ENCODE assay signal across 10 cellular contexts in the genomic region with DNA sequence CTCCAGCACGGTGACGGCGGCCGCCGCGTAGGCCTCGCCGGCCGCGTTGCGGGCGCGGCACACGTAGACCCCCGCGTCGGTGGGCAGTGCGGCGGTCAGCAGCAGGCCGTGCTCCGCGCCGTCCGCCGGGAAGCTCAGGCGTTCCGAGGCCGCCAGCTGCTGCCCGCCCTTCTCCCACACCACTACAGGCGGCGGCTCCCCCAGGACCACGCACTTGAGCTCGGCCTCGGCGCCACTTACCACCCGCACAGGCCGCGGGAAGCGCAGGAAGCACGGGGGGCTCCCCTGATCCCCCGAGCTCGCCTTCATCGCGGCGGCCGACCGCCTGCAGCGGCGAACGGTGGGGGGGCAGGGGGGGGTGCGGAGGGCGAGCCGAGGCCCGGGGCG. TPM values are rescaled to one million over a fixed set of nuclear protein-coding genes. Genes with fewer than 3 reads are reported as not detected.
DNase-seq lines count a peak whose midpoint lies in the region; ATAC-seq, FAIRE-seq and TF ChIP-seq lines count a peak whose summit lies in the region.
"Had no signal": no experiment of that assay in that cellular context is flagged by ENCODE, and none has a peak within 500 bp of the region (broad histone marks: within the 10 kb centered on the region; RNA-seq: fewer than 3 reads in every experiment).

No MANE protein-coding gene starts in this region.

- no peak overlapping the region; the same call in 1 of the 2 replicates for H2BK15ac ChIP-seq in H1 (ENCODE audit: low read length)

- H3K27ac ChIP-seq in A549 (peak overlapping the region; percentile 82 to 95), HUES64 (ENCODE audit: low read depth, low read length) (peak overlapping the region; percentile 23; the same call in 1 of the 2 replicates), H1 (ENCODE audit: low read depth, low read length) (peak overlapping the region; percentile 42; the same call in 1 of the 2 replicates)

- no peaks in the 10 kb centered on the region for H3K27me3 Mint-ChIP-seq in mesothelial cell of epicardium (ENCODE audit: low read depth)

- H4K20me1 ChIP-seq in H1 (replicated peaks in 1 of 2; ENCODE audit: control insufficient read depth in 1 of 2, insufficient read depth in 2 of 2, low read length in 2 of 2): no peaks in the 10 kb centered on the region

- H4K91ac ChIP-seq in H1 (replicated peaks; ENCODE audit: insufficient read length, low read length): peak overlapping the region; percentile 93

- no peak overlapping the region for H2BK120ac ChIP-seq in H1 (replicated peaks; ENCODE audit: low read depth, low read length)

- TF ChIP-seq POLR2A in A549 (IDR thresholded peaks at IDR 0.05; ENCODE audit: low read length): no peak
- TF ChIP-seq POLR2A in H1 (IDR thresholded peaks at IDR 0.05; ENCODE audit: control extremely low read depth in 1 of 2, low read depth in 2 of 2, low read length in 2 of 2): 0 out of 3 replicates have a peak, but pooled peaks of 1 of the 2 experiments have one; percentile 4

- 0 out of 2 replicates have a peak overlapping the region, but pooled peaks have one; percentile 71 for H2BK5ac ChIP-seq in H1 (ENCODE audit: low read depth, low read length)

- H3K4me3 Mint-ChIP-seq in mesothelial cell of epicardium: peak overlapping the region; percentile 63

- peak overlapping the region; percentile 96 for H3K18ac ChIP-seq in H1 (ENCODE audit: extremely low read depth, low read length)

- H2AFZ ChIP-seq in H1 (ENCODE audit: low read length): no peak overlapping the region

- peak overlapping the region; percentile 59 for H3K4ac ChIP-seq in H1 (replicated peaks; ENCODE audit: insufficient read length, low read depth, low read length)

- no peak for TF ChIP-seq CTCF in A549 (IDR thresholded peaks at IDR 0.05)
- TF ChIP-seq CTCF in H1 (IDR thresholded peaks at IDR 0.05; ENCODE audit: control extremely low read depth in 1 of 3, insufficient read depth in 1 of 3, low read depth in 1 of 3, low read length in 3 of 3): no peak
- TF ChIP-seq CTCF in mesothelial cell of epicardium (IDR thresholded peaks at IDR 0.05; ENCODE audit: unreplicated experiment): no peak

- H3K4me2 ChIP-seq in A549: peak overlapping the region; percentile 72
- peak overlapping the region; percentile 67 to 79 for H3K4me2 ChIP-seq in H1 (ENCODE audit: insufficient read depth in 1 of 2, low read depth in 2 of 2, low read length in 2 of 2)

- H3K23me2 ChIP-seq in H1 (ENCODE audit: low read depth, low read length): peaks cover 10% of the 10 kb centered on the region; the same call in 1 of the 2 replicates

- no peak overlapping the region for H2AK5ac ChIP-seq in H1 (ENCODE audit: low read depth, low read length)

- peak overlapping the region; percentile 93 for H3K56ac ChIP-seq in H1 (replicated peaks; ENCODE audit: insufficient read length, low read depth, low read length)

- H3K4me3 ChIP-seq in A549: peak overlapping the region; percentile 92
- peak overlapping the region; percentile 78 for H3K4me3 ChIP-seq in HUES64 (ENCODE audit: low read length)
- H3K4me3 ChIP-seq in H1 (ENCODE audit: extremely low read depth in 1 of 4, insufficient read depth in 2 of 4, low read depth in 3 of 4, low read length in 4 of 4): peak overlapping the region; percentile 45 to 74 (median 58)

- CTCF ChIA-PET in A549 (lab: Yijun Ruan, JAX) (interaction anchor here (0.7 to 7.5 kb wide), 12 partner anchors 9 to 118 kb away, joined by 3 to 50 read pairs (median 4); no protein-coding TSS in a partner anchor), H1 (lab: Charles Lee; ENCODE audit: partially characterized antibody) (interaction anchor here (0.7 to 2.9 kb wide), 18 partner anchors 11 to 119 kb away, joined by 3 to 34 read pairs (median 4); a partner anchor contains a TSS)

- H4K8ac ChIP-seq in H1 (ENCODE audit: extremely low read depth, insufficient read depth, low read length): peak overlapping the region; percentile 64

- TF ChIP-seq RAD21 in A549 (conservative IDR thresholded peaks at IDR 0.05 in 1 of 2, IDR thresholded peaks at IDR 0.05 in 1 of 2): no peak
- no peak for TF ChIP-seq RAD21 in H1 (IDR thresholded peaks at IDR 0.05 in 1 of 2, conservative IDR thresholded peaks at IDR 0.05 in 1 of 2; ENCODE audit: low read depth in 2 of 2, low read length in 2 of 2)

- H3K14ac ChIP-seq in H1 (ENCODE audit: insufficient read length): no peak overlapping the region

- POLR2A ChIA-PET in A549 (lab: Yijun Ruan, JAX) (interaction anchor here (0.7 to 2.5 kb wide), 5 partner anchors 10 to 72 kb away, joined by 3 to 19 read pairs (median 4); a partner anchor contains a TSS), H1 (lab: Charles Lee; ENCODE audit: partially characterized antibody) (interaction anchor here (0.9 to 18.6 kb wide), 11 partner anchors 10 to 58 kb away, joined by 3 to 293 read pairs (median 6); a partner anchor contains a TSS)

- H3K27me3 ChIP-seq in HUES64 (ENCODE audit: insufficient read depth, low read length) (peaks cover 13% of the 10 kb centered on the region), H1 (replicated peaks in 1 of 4; ENCODE audit: control insufficient read depth in 3 of 4, extremely low read depth in 1 of 4, insufficient read depth in 3 of 4, low read length in 3 of 4) (peaks cover 0 to 2% (median 0%) of the 10 kb centered on the region in 4 experiments; a peak in 1 of 7 replicates)

- peak overlapping the region; percentile 39; the same call in 1 of the 2 replicates for H2BK12ac ChIP-seq in H1 (ENCODE audit: low read depth, low read length)

- H2BK20ac ChIP-seq in H1 (ENCODE audit: low read length): no peak overlapping the region

- no peak overlapping the region for H3K23ac ChIP-seq in H1 (ENCODE audit: insufficient read length)

- WGBS in A549 (ENCODE audit: missing lambda C conversion rate): no CpG with 5 or more reads among the region's 55 CpGs
- WGBS in HUES64: under 1% methylated on average over 38 of the region's 55 CpGs
- WGBS in H1 (ENCODE audit: extremely low coverage in 1 of 2, insufficient coverage in 1 of 2, insufficient read length in 1 of 2, insufficient replicate concordance in 2 of 2, low coverage in 1 of 2, low lambda C conversion rate in 2 of 2, missing lambda C conversion rate in 1 of 2), 2 experiments: 2% methylated on average over 37 of the region's 55 CpGs; no CpG with 5 or more reads in 1 of the 2 experiments

- H3K9me3 ChIP-seq in A549 (no peaks in the 10 kb centered on the region), HUES64 (ENCODE audit: insufficient read depth, low read depth, low read length) (no peaks in the 10 kb centered on the region), H1 (ENCODE audit: insufficient read depth in 2 of 2, low read depth in 1 of 2, low read length in 1 of 2) (peaks cover 0 to 8% of the 10 kb centered on the region in 2 experiments; a peak in 1 of 4 replicates)

- ATAC-seq in A549 (peak; percentile 20 to 47; a peak in 5 of 6 replicates), GM18517 (IDR thresholded peaks at IDR 0.05; ENCODE audit: unreplicated experiment) (no peak), HG03139 (IDR thresholded peaks at IDR 0.05; ENCODE audit: unreplicated experiment) (no peak), GM21423 (IDR thresholded peaks at IDR 0.05; ENCODE audit: unreplicated experiment) (no peak)

- peak overlapping the region; percentile 30 for H4K5ac ChIP-seq in H1 (ENCODE audit: insufficient read length, low read depth, low read length)

- H3K36me3 ChIP-seq in HUES64 (ENCODE audit: insufficient read depth, low read length): peaks cover 26% of the 10 kb centered on the region
- peaks cover 0 to 29% (median 7%) of the 10 kb centered on the region in 4 experiments; a peak in 4 of 8 replicates for H3K36me3 ChIP-seq in H1 (ENCODE audit: control insufficient read depth in 2 of 4, insufficient read depth in 4 of 4, low read length in 3 of 4)

- FAIRE-seq in A549 (lab: Jason Lieb, UNC) (no peak), H1 (lab: Jason Lieb, UNC) (no peak)
- FAIRE-seq: islet of Langerhans had no signal

- peaks cover 0 to 7% of the 10 kb centered on the region in 2 experiments; a peak in 2 of 4 replicates for H3K79me2 ChIP-seq in H1 (ENCODE audit: control insufficient read depth in 1 of 2, insufficient read depth in 2 of 2, low read length in 2 of 2)

- H3K4me1 Mint-ChIP-seq in mesothelial cell of epicardium: peaks cover 26% of the 10 kb centered on the region

- TF ChIP-seq EP300 in A549 (IDR thresholded peaks at IDR 0.05) (no peak), H1 (IDR thresholded peaks at IDR 0.05; ENCODE audit: borderline replicate concordance in 1 of 2, low read depth in 2 of 2, low read length in 2 of 2) (no peak)

- DNase-seq in A549 (ENCODE audit: low read depth in 1 of 2, low spot score in 1 of 2) (no peak), H1 (ENCODE audit: low read depth in 1 of 2, low spot score in 2 of 2) (no peak), mesothelial cell of epicardium (ENCODE audit: low spot score in 2 of 2, unreplicated experiment in 2 of 2) (no peak)
- no peak for DNase-seq in activated CD4-positive, alpha-beta T cell treated with anti-CD3 and anti-CD28 coated beads, Interleukin-2, amount 50 U/mL, for 1 hour
- DNase-seq: NK-92 treated with Interleukin-12 subunit alpha and Interleukin-12 subunit beta, amount 100 ng/mL, for 24 hours had no signal

- peak overlapping the region; percentile 84 for H3K9ac ChIP-seq in HUES64 (ENCODE audit: low read depth, low read length)
- peak overlapping the region; percentile 41 to 86 (median 64); a peak in 5 of 7 replicates for H3K9ac ChIP-seq in H1 (replicated peaks in 1 of 4; ENCODE audit: extremely low read depth in 1 of 4, low read depth in 3 of 4, low read length in 3 of 4)

- H3K4me1 ChIP-seq in A549 (peaks cover 14% of the 10 kb centered on the region), HUES64 (ENCODE audit: insufficient read depth, low read length) (peaks cover 25% of the 10 kb centered on the region), H1 (replicated peaks in 1 of 4; ENCODE audit: control insufficient read depth in 3 of 4, insufficient read depth in 4 of 4, low read length in 3 of 4) (peaks cover 0 to 35% (median 26%) of the 10 kb centered on the region in 4 experiments; a peak in 6 of 7 replicates)

- peaks cover 15% of the 10 kb centered on the region for H3K36me3 Mint-ChIP-seq in mesothelial cell of epicardium

- no peaks in the 10 kb centered on the region for H3K79me1 ChIP-seq in H1 (ENCODE audit: low read depth, low read length)

- no peaks in the 10 kb centered on the region for H3K9me3 Mint-ChIP-seq in mesothelial cell of epicardium

- no peak overlapping the region for H3K27ac Mint-ChIP-seq in mesothelial cell of epicardium

RNA-seq across cellular contexts. Expression of a gene that starts 0.4 kb away (rescaled TPM):
- polyA plus RNA-seq in A549 (2011; rRNA removed): 14.4 and 15.6 TPM in 2 replicates
- 24.0 and 25.3 TPM in 2 replicates for polyA plus RNA-seq in A549 (2012; cell fraction: cytosol; rRNA removed)
- polyA plus RNA-seq in A549 (2012; cell fraction: nucleus; rRNA removed): 77.0 and 87.1 TPM in 2 replicates
- polyA plus RNA-seq in A549 (2017; fragmentation: RNase III; extraction: RNeasy Plus Mini Kit Qiagen cat#74134 plus additional on column Dnase treatment): 22.2 to 33.8 TPM (median 31.8 TPM) in 3 replicates
- polyA minus RNA-seq in A549 (2011; rRNA and poly(A)+ RNA removed): 24.1 and 32.6 TPM in 2 replicates
- 56.3 TPM for polyA plus RNA-seq in HUES64 (2013, experiment 1 of 2)
- 65.5 TPM for polyA plus RNA-seq in HUES64 (2013, experiment 2 of 2)
- total RNA-seq in H1 (2021; fragmentation: NEBNext Ultra II Directional; extraction: Animal tissue kit (Norgen Biotek cat#: 25700)): 127 and 135 TPM in 2 replicates
- polyA plus RNA-seq in H1 (2011; rRNA removed): 116 and 205 TPM in 2 replicates
- polyA plus RNA-seq in H1 (2011; cell fraction: cytosol; rRNA removed): 171 TPM
- polyA plus RNA-seq in H1 (2011; cell fraction: nucleus; rRNA removed): 776 TPM
- polyA plus RNA-seq in H1 (2012, experiment 1 of 2): 105 to 168 TPM (median 164 TPM) in 4 replicates
- polyA plus RNA-seq in H1 (2012, experiment 2 of 2): 108 TPM
- polyA plus RNA-seq in H1 (2013, experiment 1 of 2): 76.8 TPM
- 67.6 TPM for polyA plus RNA-seq in H1 (2013, experiment 2 of 2)
- 64.9 and 94.5 TPM in 2 replicates for polyA minus RNA-seq in H1 (2011; rRNA and poly(A)+ RNA removed)
- polyA minus RNA-seq in H1 (2011; cell fraction: cytosol; rRNA and poly(A)+ RNA removed): 91.4 TPM
- 160 TPM for polyA minus RNA-seq in H1 (2011; cell fraction: nucleus; rRNA and poly(A)+ RNA removed)
- total RNA-seq in mesothelial cell of epicardium: 307 to 319 TPM (median 316 TPM) in 3 replicates

RNA-seq across cellular contexts. Expression of a gene that starts 1.2 kb away (rescaled TPM):
- 0.49 and 0.83 TPM in 2 replicates for polyA plus RNA-seq in A549 (2011; rRNA removed)
- 0.54 and 0.75 TPM in 2 replicates for polyA plus RNA-seq in A549 (2012; cell fraction: cytosol; rRNA removed)
- polyA plus RNA-seq in A549 (2012; cell fraction: nucleus; rRNA removed): 4.5 and 6.0 TPM in 2 replicates
- 0.35 to 0.83 TPM (median 0.72 TPM) in 3 replicates for polyA plus RNA-seq in A549 (2017; fragmentation: RNase III; extraction: RNeasy Plus Mini Kit Qiagen cat#74134 plus additional on column Dnase treatment)
- 0.17 TPM in 1 of 2 replicates, not detected in the other for polyA minus RNA-seq in A549 (2011; rRNA and poly(A)+ RNA removed)
- polyA plus RNA-seq in HUES64 (2013, experiment 1 of 2): 0.30 TPM
- 0.51 TPM for polyA plus RNA-seq in HUES64 (2013, experiment 2 of 2)
- total RNA-seq in H1 (2021; fragmentation: NEBNext Ultra II Directional; extraction: Animal tissue kit (Norgen Biotek cat#: 25700)): 0.65 and 0.73 TPM in 2 replicates
- polyA plus RNA-seq in H1 (2011; rRNA removed): 2.7 and 4.3 TPM in 2 replicates
- polyA plus RNA-seq in H1 (2011; cell fraction: cytosol; rRNA removed): 3.2 TPM
- polyA plus RNA-seq in H1 (2011; cell fraction: nucleus; rRNA removed): 11.1 TPM
- polyA plus RNA-seq in H1 (2012, experiment 1 of 2): 0.77 to 3.2 TPM (median 2.1 TPM) in 4 replicates
- 0.54 TPM for polyA plus RNA-seq in H1 (2012, experiment 2 of 2)
- 0.61 TPM for polyA plus RNA-seq in H1 (2013, experiment 1 of 2)
- 0.57 TPM for polyA plus RNA-seq in H1 (2013, experiment 2 of 2)
- 0.22 and 0.41 TPM in 2 replicates for polyA minus RNA-seq in H1 (2011; rRNA and poly(A)+ RNA removed)
- not detected for polyA minus RNA-seq in H1 (2011; cell fraction: cytosol; rRNA and poly(A)+ RNA removed)
- polyA minus RNA-seq in H1 (2011; cell fraction: nucleus; rRNA and poly(A)+ RNA removed): 1.1 TPM
- total RNA-seq in mesothelial cell of epicardium: 3.0 to 3.7 TPM (median 3.6 TPM) in 3 replicates

RNA-seq across cellular contexts. Expression of a gene that starts 26.7 kb away (rescaled TPM):
- 13.3 and 18.4 TPM in 2 replicates for polyA plus RNA-seq in A549 (2011; rRNA removed)
- 15.2 and 19.4 TPM in 2 replicates for polyA plus RNA-seq in A549 (2012; cell fraction: cytosol; rRNA removed)
- 110 and 137 TPM in 2 replicates for polyA plus RNA-seq in A549 (2012; cell fraction: nucleus; rRNA removed)
- 15.4 to 21.2 TPM (median 18.8 TPM) in 3 replicates for polyA plus RNA-seq in A549 (2017; fragmentation: RNase III; extraction: RNeasy Plus Mini Kit Qiagen cat#74134 plus additional on column Dnase treatment)
- 25.5 and 39.6 TPM in 2 replicates for polyA minus RNA-seq in A549 (2011; rRNA and poly(A)+ RNA removed)
- polyA plus RNA-seq in HUES64 (2013, experiment 1 of 2): 16.6 TPM
- polyA plus RNA-seq in HUES64 (2013, experiment 2 of 2): 14.9 TPM
- 24.1 and 29.6 TPM in 2 replicates for total RNA-seq in H1 (2021; fragmentation: NEBNext Ultra II Directional; extraction: Animal tissue kit (Norgen Biotek cat#: 25700))
- polyA plus RNA-seq in H1 (2011; rRNA removed): 18.5 and 26.5 TPM in 2 replicates
- polyA plus RNA-seq in H1 (2011; cell fraction: cytosol; rRNA removed): 15.8 TPM
- polyA plus RNA-seq in H1 (2011; cell fraction: nucleus; rRNA removed): 164 TPM
- polyA plus RNA-seq in H1 (2012, experiment 1 of 2): 17.0 to 28.8 TPM (median 24.2 TPM) in 4 replicates
- polyA plus RNA-seq in H1 (2012, experiment 2 of 2): 20.6 TPM
- 15.3 TPM for polyA plus RNA-seq in H1 (2013, experiment 1 of 2)
- polyA plus RNA-seq in H1 (2013, experiment 2 of 2): 13.6 TPM
- 24.4 and 24.9 TPM in 2 replicates for polyA minus RNA-seq in H1 (2011; rRNA and poly(A)+ RNA removed)
- 20.9 TPM for polyA minus RNA-seq in H1 (2011; cell fraction: cytosol; rRNA and poly(A)+ RNA removed)
- 35.4 TPM for polyA minus RNA-seq in H1 (2011; cell fraction: nucleus; rRNA and poly(A)+ RNA removed)
- 39.8 to 47.7 TPM (median 41.0 TPM) in 3 replicates for total RNA-seq in mesothelial cell of epicardium

RNA-seq across cellular contexts. Expression of a gene that starts 27.1 kb away (rescaled TPM):
- polyA plus RNA-seq in A549 (2011; rRNA removed): 0.31 and 0.33 TPM in 2 replicates
- 0.40 and 0.45 TPM in 2 replicates for polyA plus RNA-seq in A549 (2012; cell fraction: cytosol; rRNA removed)
- polyA plus RNA-seq in A549 (2012; cell fraction: nucleus; rRNA removed): 3.2 and 3.3 TPM in 2 replicates
- 0.26 to 0.42 TPM (median 0.37 TPM) in 3 replicates for polyA plus RNA-seq in A549 (2017; fragmentation: RNase III; extraction: RNeasy Plus Mini Kit Qiagen cat#74134 plus additional on column Dnase treatment)
- 0.44 and 0.83 TPM in 2 replicates for polyA minus RNA-seq in A549 (2011; rRNA and poly(A)+ RNA removed)
- 6.3 TPM for polyA plus RNA-seq in HUES64 (2013, experiment 1 of 2)
- polyA plus RNA-seq in HUES64 (2013, experiment 2 of 2): 5.6 TPM
- 10.2 and 11.0 TPM in 2 replicates for total RNA-seq in H1 (2021; fragmentation: NEBNext Ultra II Directional; extraction: Animal tissue kit (Norgen Biotek cat#: 25700))
- polyA plus RNA-seq in H1 (2011; rRNA removed): 10.4 and 15.4 TPM in 2 replicates
- 10.0 TPM for polyA plus RNA-seq in H1 (2011; cell fraction: cytosol; rRNA removed)
- 19.0 TPM for polyA plus RNA-seq in H1 (2011; cell fraction: nucleus; rRNA removed)
- 7.6 to 11.7 TPM (median 9.4 TPM) in 4 replicates for polyA plus RNA-seq in H1 (2012, experiment 1 of 2)
- polyA plus RNA-seq in H1 (2012, experiment 2 of 2): 13.6 TPM
- 8.4 TPM for polyA plus RNA-seq in H1 (2013, experiment 1 of 2)
- 8.2 TPM for polyA plus RNA-seq in H1 (2013, experiment 2 of 2)
- polyA minus RNA-seq in H1 (2011; rRNA and poly(A)+ RNA removed): 4.3 and 6.1 TPM in 2 replicates
- polyA minus RNA-seq in H1 (2011; cell fraction: cytosol; rRNA and poly(A)+ RNA removed): 7.5 TPM
- polyA minus RNA-seq in H1 (2011; cell fraction: nucleus; rRNA and poly(A)+ RNA removed): 5.6 TPM
- 3.6 to 4.0 TPM (median 3.7 TPM) in 3 replicates for total RNA-seq in mesothelial cell of epicardium

RNA-seq across cellular contexts. Expression of a gene that starts 27.3 kb away (rescaled TPM):
- 9.0 and 10.2 TPM in 2 replicates for polyA plus RNA-seq in A549 (2011; rRNA removed)
- polyA plus RNA-seq in A549 (2012; cell fraction: cytosol; rRNA removed): 13.2 and 20.6 TPM in 2 replicates
- 25.5 and 46.9 TPM in 2 replicates for polyA plus RNA-seq in A549 (2012; cell fraction: nucleus; rRNA removed)
- 11.8 to 15.1 TPM (median 14.8 TPM) in 3 replicates for polyA plus RNA-seq in A549 (2017; fragmentation: RNase III; extraction: RNeasy Plus Mini Kit Qiagen cat#74134 plus additional on column Dnase treatment)
- polyA minus RNA-seq in A549 (2011; rRNA and poly(A)+ RNA removed): 4.2 and 6.5 TPM in 2 replicates
- polyA plus RNA-seq in HUES64 (2013, experiment 1 of 2): 39.6 TPM
- 37.0 TPM for polyA plus RNA-seq in HUES64 (2013, experiment 2 of 2)
- total RNA-seq in H1 (2021; fragmentation: NEBNext Ultra II Directional; extraction: Animal tissue kit (Norgen Biotek cat#: 25700)): 62.9 and 68.1 TPM in 2 replicates
- 67.3 and 103 TPM in 2 replicates for polyA plus RNA-seq in H1 (2011; rRNA removed)
- polyA plus RNA-seq in H1 (2011; cell fraction: cytosol; rRNA removed): 61.7 TPM
- 76.8 TPM for polyA plus RNA-seq in H1 (2011; cell fraction: nucleus; rRNA removed)
- polyA plus RNA-seq in H1 (2012, experiment 1 of 2): 33.7 to 59.5 TPM (median 55.7 TPM) in 4 replicates
- polyA plus RNA-seq in H1 (2012, experiment 2 of 2): 62.7 TPM
- polyA plus RNA-seq in H1 (2013, experiment 1 of 2): 107 TPM
- 107 TPM for polyA plus RNA-seq in H1 (2013, experiment 2 of 2)
- 17.3 and 20.9 TPM in 2 replicates for polyA minus RNA-seq in H1 (2011; rRNA and poly(A)+ RNA removed)
- polyA minus RNA-seq in H1 (2011; cell fraction: cytosol; rRNA and poly(A)+ RNA removed): 62.2 TPM
- 38.8 TPM for polyA minus RNA-seq in H1 (2011; cell fraction: nucleus; rRNA and poly(A)+ RNA removed)
- total RNA-seq in mesothelial cell of epicardium: 78.1 to 81.0 TPM (median 78.5 TPM) in 3 replicates

Comparison
In these comparisons a context has a peak if more than half of its experiments do, and no peak if none do; other contexts are left out.
1. ATAC-seq: peak in A549 (2 of 2); none in GM18517 (single experiment), HG03139 (single experiment) and GM21423 (single experiment).
2. H3K27ac ChIP-seq: peak in every context shown above with its lines; median percentile 88 in A549; 42 in H1; 23 in HUES64.
3. Peak in every context shown above with its lines, with median percentiles within 50 percentile points of each other: H3K4me3 ChIP-seq.